Comparison of ENCODE assay signal across 24 cellular contexts in genomic region chr20:59788196-59788735, GRCh38.
DNase-seq lines count a peak whose midpoint lies in the region; ATAC-seq, FAIRE-seq and TF ChIP-seq lines count a peak whose summit lies in the region.
"Had no signal": no experiment of that assay in that cellular context is flagged by ENCODE, and none has a peak within 500 bp of the region (broad histone marks: within the 10 kb centered on the region; RNA-seq: fewer than 3 reads in every experiment).

No MANE protein-coding gene starts in this region.

- no peak overlapping the region for H3K4me2 ChIP-seq in HepG2 (ENCODE audit: low read depth, low read length)
- H3K4me2 ChIP-seq: BLaER1 had no signal

- peaks cover 6% of the 10 kb centered on the region for H3K36me3 Mint-ChIP-seq in neural crest cell (ENCODE audit: low read depth)

- H3K9ac ChIP-seq in HepG2 (ENCODE audit: insufficient read depth, low read depth, low read length): no peak overlapping the region
- H3K9ac ChIP-seq: BLaER1 had no signal

- no peak for FAIRE-seq in HepG2 (lab: Jason Lieb, UNC)
- FAIRE-seq: GM12878 had no signal

- TF ChIP-seq POLR2A in HepG2 (IDR thresholded peaks at IDR 0.05; ENCODE audit: insufficient read depth in 1 of 2, low read depth in 2 of 2, low read length in 2 of 2) (no peak), right lobe of liver (IDR thresholded peaks at IDR 0.05) (no peak)

- peak overlapping the region; percentile 75 for H3K4me3 Mint-ChIP-seq in neural crest cell
- H3K4me3 Mint-ChIP-seq: CD4-positive, alpha-beta T cell had no signal

- H3K4me1 Mint-ChIP-seq in neural crest cell: peaks cover 65% of the 10 kb centered on the region

- POLR2A ChIA-PET in HepG2 (lab: Yijun Ruan, JAX): no interaction called here

- H3K9me3 ChIP-seq in HepG2 (ENCODE audit: low read length) (0 out of 2 replicates have a peak, but pooled peaks cover 12% of the 10 kb centered on the region), right lobe of liver (no peaks in the 10 kb centered on the region)
- H3K9me3 ChIP-seq: SJSA1 had no signal

- ATAC-seq in HepG2 (no peak), right lobe of liver (no peak), HG03196 (IDR thresholded peaks at IDR 0.05; ENCODE audit: unreplicated experiment) (no peak)
- ATAC-seq: GM12878, Panc1 had no signal

- intact Hi-C loops in HepG2 (cut with micrococcal nuclease; ENCODE audit: unreplicated experiment) (no loop called here), right lobe of liver (cut with DNase I) (no loop called here)

- H3K4me1 ChIP-seq in HepG2 (ENCODE audit: insufficient read depth, low read length) (no peaks in the 10 kb centered on the region), right lobe of liver (no peaks in the 10 kb centered on the region)
- H3K4me1 ChIP-seq: BLaER1, SJSA1 had no signal

- H3K27ac Mint-ChIP-seq in neural crest cell (ENCODE audit: unreplicated experiment): peak overlapping the region; percentile 93
- H3K27ac Mint-ChIP-seq: CD4-positive, alpha-beta T cell had no signal

- no peaks in the 10 kb centered on the region for H3K36me3 ChIP-seq in HepG2 (replicated peaks in 1 of 2; ENCODE audit: control insufficient read depth in 1 of 2, insufficient read depth in 2 of 2, low read length in 2 of 2)
- H3K36me3 ChIP-seq in right lobe of liver: no peaks in the 10 kb centered on the region
- H3K36me3 ChIP-seq: SJSA1 had no signal

- peaks cover 3% of the 10 kb centered on the region for H3K9me3 Mint-ChIP-seq in neural crest cell

- in situ Hi-C loops in HepG2 (cut with HindIII; ENCODE audit: extremely low pct_ligation_motif_present, low pct_unique_long_range_greater_than_20kb): loop anchor here (5.0 kb wide), 1 partner anchor 59 kb away; no protein-coding TSS in a partner anchor

- H4K20me1 ChIP-seq in HepG2 (ENCODE audit: insufficient read depth, low read length): peaks cover 3% of the 10 kb centered on the region; the same call in 1 of the 2 replicates

- TF ChIP-seq CTCF in HepG2 (CRISPR knock-in tag; IDR thresholded peaks at IDR 0.05) (no peak), right lobe of liver (IDR thresholded peaks at IDR 0.05) (no peak), neural crest cell (conservative IDR thresholded peaks at IDR 0.05) (no peak)

- H3K27ac ChIP-seq in HepG2 (ENCODE audit: extremely low read length, insufficient read depth, low read length): no peak overlapping the region
- H3K27ac ChIP-seq in right lobe of liver: no peak overlapping the region
- H3K27ac ChIP-seq: BLaER1, HL-60, SJSA1 had no signal

- H2AFZ ChIP-seq in HepG2 (ENCODE audit: low read length): no peak overlapping the region

- BruUV-seq in HepG2 (replicated peaks; lab: Mats Ljungman, UMichigan): no TSS peak

- TF ChIP-seq RAD21 in HepG2 (CRISPR knock-in tag; IDR thresholded peaks at IDR 0.05): no peak

- H3K4me3 ChIP-seq in HepG2 (replicated peaks in 1 of 3; ENCODE audit: insufficient read depth in 1 of 3, low read depth in 2 of 3, low read length in 3 of 3): no peak overlapping the region
- no peak overlapping the region for H3K4me3 ChIP-seq in right lobe of liver
- H3K4me3 ChIP-seq: BLaER1, GM12878, SJSA1 had no signal

- no peak for TF ChIP-seq EP300 in HepG2 (IDR thresholded peaks at IDR 0.05; ENCODE audit: low read depth in 2 of 2, low read length in 2 of 2)
- no peak for TF ChIP-seq EP300 in HepG2 (CRISPR knock-in tag; IDR thresholded peaks at IDR 0.05; ENCODE audit: borderline replicate concordance)

- 3% methylated on average over 8 of the region's 8 CpGs for WGBS in HepG2 (ENCODE audit: low lambda C conversion rate)
- WGBS in right lobe of liver (ENCODE audit: insufficient coverage, low coverage, low lambda C conversion rate, missing lambda C conversion rate): 48% methylated on average over 8 of the region's 8 CpGs

- no peaks in the 10 kb centered on the region for H3K27me3 Mint-ChIP-seq in neural crest cell (ENCODE audit: low read depth)

- DNase-seq in HepG2 (ENCODE audit: low spot score) (no peak), right lobe of liver (no peak), ecto neural progenitor cell (ENCODE audit: low spot score) (peak; percentile 27), neural crest cell (ENCODE audit: low read depth, low spot score) (no peak), HPDE6-E6E7 (ENCODE audit: extremely low spot score) (no peak), NCI-H69 (lab: John Stamatoyannopoulos, UW) (no peak)
- DNase-seq: CD4-positive, alpha-beta T cell; COR-L47; DMS 273 treated with DMSO at 0.1 percent for 48 hours; DMS79 treated with DMSO at 0.1 percent for 48 hours; IMR-90; Karpas-422; MV-4-11; NCI-H1105 treated with DMSO at 0.1 percent for 48 hours; NCI-H2029 treated with DMSO at 0.1 percent for 48 hours; NCI-H226; NCI-H524; NCI-H82 had no signal

- CTCF ChIA-PET in HepG2 (lab: Yijun Ruan, JAX; ENCODE audit: low intra/inter-chr PET ratio, low total read pairs): no interaction called here

- no peaks in the 10 kb centered on the region for H3K79me2 ChIP-seq in HepG2 (ENCODE audit: insufficient read depth, low read length)

- H3K27me3 ChIP-seq in HepG2 (ENCODE audit: control insufficient read depth in 1 of 2, insufficient read depth in 2 of 2, low read length in 2 of 2) (no peaks in the 10 kb centered on the region), right lobe of liver (no peaks in the 10 kb centered on the region)
- H3K27me3 ChIP-seq: BLaER1, SJSA1 had no signal

TF ChIP-seq in HepG2, 621 proteins besides CTCF, POLR2A, EP300 and RAD21:
- TF ChIP-seq ZNF17 (CRISPR knock-in tag; IDR thresholded peaks at IDR 0.05) (no peak), CREB1 (IDR thresholded peaks at IDR 0.05) (peak; percentile 31; the same call in 1 of the 2 replicates), CREB1 (CRISPR knock-in tag; IDR thresholded peaks at IDR 0.05) (no peak)
